ENCODE assay signal across 1 cellular context in genomic region chr2:174792309-174793025, GRCh38.
TF ChIP-seq lines count a peak whose summit lies in the region.

No MANE protein-coding gene starts in this region.

TF ChIP-seq in IMR-90, 13 proteins besides CTCF, POLR2A, EP300 and RAD21 (continued from another document):
- TF ChIP-seq, protein P1, sequence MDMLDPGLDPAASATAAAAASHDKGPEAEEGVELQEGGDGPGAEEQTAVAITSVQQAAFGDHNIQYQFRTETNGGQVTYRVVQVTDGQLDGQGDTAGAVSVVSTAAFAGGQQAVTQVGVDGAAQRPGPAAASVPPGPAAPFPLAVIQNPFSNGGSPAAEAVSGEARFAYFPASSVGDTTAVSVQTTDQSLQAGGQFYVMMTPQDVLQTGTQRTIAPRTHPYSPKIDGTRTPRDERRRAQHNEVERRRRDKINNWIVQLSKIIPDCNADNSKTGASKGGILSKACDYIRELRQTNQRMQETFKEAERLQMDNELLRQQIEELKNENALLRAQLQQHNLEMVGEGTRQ (IDR thresholded peaks at IDR 0.05; ENCODE audit: low read depth, low read length), result no peak
